Comparison of ENCODE assay signal across 23 cellular contexts in genomic region chr14:92610849-92611271, GRCh38.
DNase-seq lines count a peak whose midpoint lies in the region; ATAC-seq and TF ChIP-seq lines count a peak whose summit lies in the region.
"Had no signal": no experiment of that assay in that cellular context is flagged by ENCODE, and none has a peak within 500 bp of the region (broad histone marks: within the 10 kb centered on the region; RNA-seq: fewer than 3 reads in every experiment).

No MANE protein-coding gene starts in this region.

- peaks cover 15% of the 10 kb centered on the region for H3K9me3 ChIP-seq in left ventricle myocardium inferior (replicated peaks)
- no peaks in the 10 kb centered on the region for H3K9me3 ChIP-seq in right atrium auricular region
- H3K9me3 ChIP-seq: ascending aorta, uterus had no signal

- H3K4me1 Mint-ChIP-seq in effector memory CD8-positive, alpha-beta T cell (ENCODE audit: low read depth in 2 of 2): peaks cover 58 to 64% of the 10 kb centered on the region in 2 donors
- H3K4me1 Mint-ChIP-seq in natural killer cell: peaks cover 66 to 77% of the 10 kb centered on the region in 2 donors

- TF ChIP-seq CTCF in C4-2B (conservative IDR thresholded peaks at IDR 0.05) (no peak), natural killer cell (IDR thresholded peaks at IDR 0.05) (no peak), left ventricle myocardium inferior (IDR thresholded peaks at IDR 0.05; ENCODE audit: borderline replicate concordance) (no peak), right atrium auricular region (IDR thresholded peaks at IDR 0.05) (no peak)

- DNase-seq in NCI-H69 (lab: John Stamatoyannopoulos, UW) (peak; percentile 14), natural killer cell (no peak), left ventricle myocardium inferior (no peak), right atrium auricular region (ENCODE audit: low spot score) (no peak), DMS114 treated with DMSO at 0.1 percent for 48 hours (lab: John Stamatoyannopoulos, UW; ENCODE audit: unreplicated experiment) (no peak)
- no peak for DNase-seq in effector memory CD8-positive, alpha-beta T cell
- DNase-seq: activated CD4-positive, alpha-beta T cell treated with anti-CD3 and anti-CD28 coated beads, Interleukin-2, amount 10 ng/mL, durations not matched to agents 24 days and 14 days; activated CD8-positive, alpha-beta memory T cell treated with anti-CD3 and anti-CD28 coated beads, Interleukin-2, amount 10 ng/mL, durations not matched to agents 7 days and 5 days; foreskin melanocyte; hypothalamus; naive thymus-derived CD4-positive, alpha-beta T cell; NCI-H146; NCI-H2171 treated with DMSO at 0.1 percent for 48 hours; NCI-H748 treated with DMSO at 0.1 percent for 48 hours; SHP77 treated with DMSO at 0.1 percent for 48 hours; T-cell; uterus had no signal

- no peaks in the 10 kb centered on the region for H3K27me3 ChIP-seq in left ventricle myocardium inferior (ENCODE audit: low read depth)
- H3K27me3 ChIP-seq in right atrium auricular region: no peaks in the 10 kb centered on the region
- H3K27me3 ChIP-seq: ascending aorta, uterus had no signal

- peaks cover 0 to 1% of the 10 kb centered on the region in 2 donors for H3K9me3 Mint-ChIP-seq in effector memory CD8-positive, alpha-beta T cell
- no peaks in the 10 kb centered on the region for H3K9me3 Mint-ChIP-seq in natural killer cell
- H3K9me3 Mint-ChIP-seq: central memory CD8-positive, alpha-beta T cell had no signal

- H3K27ac Mint-ChIP-seq in effector memory CD8-positive, alpha-beta T cell: peak overlapping the region; percentile 70 to 99
- H3K27ac Mint-ChIP-seq in natural killer cell: peak overlapping the region; percentile 97 to 100
- H3K27ac Mint-ChIP-seq: activated CD4-positive, alpha-beta T cell treated with anti-CD3 and anti-CD28 coated beads, Interleukin-2, amount 10 ng/mL, durations not matched to agents 24 days and 14 days; activated CD8-positive, alpha-beta memory T cell treated with anti-CD3 and anti-CD28 coated beads, Interleukin-2, amount 10 ng/mL, durations not matched to agents 7 days and 5 days had no signal

- H3K4me3 ChIP-seq in left ventricle myocardium inferior: no peak overlapping the region
- no peak overlapping the region for H3K4me3 ChIP-seq in right atrium auricular region
- H3K4me3 ChIP-seq: ascending aorta, lung, uterus had no signal

- H3K4me1 ChIP-seq in left ventricle myocardium inferior (peaks cover 11% of the 10 kb centered on the region), right atrium auricular region (no peaks in the 10 kb centered on the region)
- H3K4me1 ChIP-seq: ascending aorta, uterus had no signal

- H3K36me3 ChIP-seq in left ventricle myocardium inferior (no peaks in the 10 kb centered on the region), right atrium auricular region (no peaks in the 10 kb centered on the region)
- H3K36me3 ChIP-seq: uterus had no signal

- no peak overlapping the region for H3K4me3 Mint-ChIP-seq in effector memory CD8-positive, alpha-beta T cell
- H3K4me3 Mint-ChIP-seq in natural killer cell: peak overlapping the region; percentile 19
- H3K4me3 Mint-ChIP-seq: activated CD4-positive, alpha-beta T cell treated with anti-CD3 and anti-CD28 coated beads, Interleukin-2, amount 10 ng/mL, durations not matched to agents 24 days and 14 days; activated CD8-positive, alpha-beta memory T cell treated with anti-CD3 and anti-CD28 coated beads, Interleukin-2, amount 10 ng/mL, durations not matched to agents 7 days and 5 days; activated naive CD8-positive, alpha-beta T cell; central memory CD8-positive, alpha-beta T cell; T-cell had no signal

- peak overlapping the region; percentile 20; the same call in 1 of the 2 replicates for H3K27ac ChIP-seq in C4-2B
- H3K27ac ChIP-seq in left ventricle myocardium inferior (replicated peaks): no peak overlapping the region
- no peak overlapping the region for H3K27ac ChIP-seq in right atrium auricular region
- H3K27ac ChIP-seq: ascending aorta, uterus had no signal

- no peaks in the 10 kb centered on the region for H3K27me3 Mint-ChIP-seq in effector memory CD8-positive, alpha-beta T cell
- no peaks in the 10 kb centered on the region for H3K27me3 Mint-ChIP-seq in natural killer cell (ENCODE audit: low read depth in 2 of 2)
- H3K27me3 Mint-ChIP-seq: activated CD8-positive, alpha-beta memory T cell treated with anti-CD3 and anti-CD28 coated beads, Interleukin-2, amount 10 ng/mL, durations not matched to agents 7 days and 5 days; activated naive CD8-positive, alpha-beta T cell; central memory CD8-positive, alpha-beta T cell; T-cell had no signal

- intact Hi-C loops in natural killer cell (cut with micrococcal nuclease) (no loop called here), left ventricle myocardium inferior (cut with micrococcal nuclease) (no loop called here)

- no peak for ATAC-seq in effector memory CD8-positive, alpha-beta T cell (replicated peaks)
- ATAC-seq in natural killer cell (no peak), HG02840 (IDR thresholded peaks at IDR 0.05; ENCODE audit: low FRiP score, unreplicated experiment) (no peak)
- ATAC-seq: activated CD8-positive, alpha-beta memory T cell treated with anti-CD3 and anti-CD28 coated beads, Interleukin-2, amount 10 ng/mL, durations not matched to agents 7 days and 5 days; naive thymus-derived CD4-positive, alpha-beta T cell; T-cell had no signal

- H3K36me3 Mint-ChIP-seq in effector memory CD8-positive, alpha-beta T cell (ENCODE audit: insufficient read depth): peaks cover 16% of the 10 kb centered on the region
- peaks cover 6% of the 10 kb centered on the region for H3K36me3 Mint-ChIP-seq in natural killer cell
